Comparison of ENCODE assay signal across 8 cellular contexts in genomic region chr2:199973703-199974102, GRCh38. TPM values are rescaled to one million over a fixed set of nuclear protein-coding genes. Genes with fewer than 3 reads are reported as not detected.
DNase-seq lines count a peak whose midpoint lies in the region; ATAC-seq, FAIRE-seq and TF ChIP-seq lines count a peak whose summit lies in the region.

No MANE protein-coding gene starts in this region.

- DNase-seq in DND-41 (no peak), NAMALWA (ENCODE audit: low spot score) (peak; percentile 21), brain microvascular endothelial cell (no peak), HepG2 (ENCODE audit: low spot score) (peak; percentile 46), KG1 (lab: John Stamatoyannopoulos, UW) (no peak)
- DNase-seq in CD4-positive, alpha-beta memory T cell, result no peak
- DNase-seq in stimulated activated naive CD4-positive, alpha-beta T cell (lab: John Stamatoyannopoulos, UW), result no peak

- H4K20me1 ChIP-seq in DND-41 (ENCODE audit: insufficient read depth, low read length), result no peaks in the 10 kb centered on the region
- no peaks in the 10 kb centered on the region for H4K20me1 ChIP-seq in HepG2 (ENCODE audit: insufficient read depth, low read length)

- FAIRE-seq in HepG2 (lab: Jason Lieb, UNC), result peak; percentile 89

- no peaks in the 10 kb centered on the region for H3K9me3 ChIP-seq in DND-41 (ENCODE audit: insufficient read depth, low read length, severe bottlenecking)
- no peaks in the 10 kb centered on the region for H3K9me3 ChIP-seq in HepG2 (ENCODE audit: low read length)
- no peaks in the 10 kb centered on the region for H3K9me3 ChIP-seq in CD4-positive, alpha-beta memory T cell (ENCODE audit: control insufficient read depth in 1 of 2, low read length in 2 of 2)

- H3K27me3 ChIP-seq in DND-41 (ENCODE audit: insufficient read depth, low read length, poor library complexity), result no peaks in the 10 kb centered on the region
- no peaks in the 10 kb centered on the region for H3K27me3 ChIP-seq in brain microvascular endothelial cell (replicated peaks)
- no peaks in the 10 kb centered on the region for H3K27me3 ChIP-seq in HepG2 (ENCODE audit: control insufficient read depth in 1 of 2, insufficient read depth in 2 of 2, low read length in 2 of 2)
- no peaks in the 10 kb centered on the region for H3K27me3 ChIP-seq in CD4-positive, alpha-beta memory T cell (ENCODE audit: insufficient read depth, low read length)

- no peak overlapping the region for H3K4me3 Mint-ChIP-seq in CD4-positive, alpha-beta memory T cell

- intact Hi-C loops in HepG2 (cut with micrococcal nuclease; ENCODE audit: unreplicated experiment), result loop anchor here (1.0 to 10.0 kb wide), 4 partner anchors 537 to 761 kb away; partner anchors contain the start of gene KCTD18
- intact Hi-C loops in CD4-positive, alpha-beta memory T cell (cut with micrococcal nuclease), result no loop called here

- H2AFZ ChIP-seq in DND-41 (ENCODE audit: low read depth, low read length) (no peak overlapping the region), HepG2 (ENCODE audit: low read length) (no peak overlapping the region)

- POLR2A ChIA-PET in HepG2 (lab: Yijun Ruan, JAX), result interaction anchor here (0.8 kb wide), 1 partner anchor 537 kb away, joined by 3 read pairs; the partner anchor contains the start of gene KCTD18
- POLR2A ChIA-PET in CD4-positive, alpha-beta memory T cell (lab: Charles Lee; ENCODE audit: partially characterized antibody), result no interaction called here

- TF ChIP-seq EP300 in HepG2 (IDR thresholded peaks at IDR 0.05; ENCODE audit: low read depth in 2 of 2, low read length in 2 of 2) (no peak), HepG2 (CRISPR knock-in tag; IDR thresholded peaks at IDR 0.05; ENCODE audit: borderline replicate concordance) (no peak)

- H3K27ac Mint-ChIP-seq in CD4-positive, alpha-beta memory T cell, result no peak overlapping the region

- TF ChIP-seq CTCF in DND-41 (IDR thresholded peaks at IDR 0.05; ENCODE audit: borderline replicate concordance, extremely low read depth, low read length, poor library complexity, severe bottlenecking), result peak; percentile 60
- TF ChIP-seq CTCF in brain microvascular endothelial cell (IDR thresholded peaks at IDR 0.05; ENCODE audit: low read depth, low read length, missing control alignments), result peak; percentile 40
- TF ChIP-seq CTCF in HepG2 (CRISPR knock-in tag; IDR thresholded peaks at IDR 0.05), result peak; percentile 83

- peaks cover 0 to 4% (median 0%) of the 10 kb centered on the region in 8 donors for H3K9me3 Mint-ChIP-seq in CD4-positive, alpha-beta memory T cell

- H3K79me2 ChIP-seq in DND-41 (ENCODE audit: insufficient read depth, low read length) (no peaks in the 10 kb centered on the region), HepG2 (ENCODE audit: insufficient read depth, low read length) (no peaks in the 10 kb centered on the region)

- H3K4me1 Mint-ChIP-seq in CD4-positive, alpha-beta memory T cell, result no peaks in the 10 kb centered on the region

- in situ Hi-C loops in brain microvascular endothelial cell (cut with HindIII; ENCODE audit: low pct_ligation_motif_present, low sequenced_read_pairs), result no loop called here
- in situ Hi-C loops in HepG2 (cut with HindIII; ENCODE audit: extremely low pct_ligation_motif_present, low pct_unique_long_range_greater_than_20kb), result loop anchor here (10.0 to 25.0 kb wide), 3 partner anchors 511 to 839 kb away; partner anchors contain the start of gene BZW1

- H3K4me3 ChIP-seq in DND-41 (ENCODE audit: low read depth in 1 of 2, low read length in 2 of 2), result no peak overlapping the region
- H3K4me3 ChIP-seq in brain microvascular endothelial cell (ENCODE audit: low read depth, low read length), result no peak overlapping the region
- no peak overlapping the region for H3K4me3 ChIP-seq in HepG2 (replicated peaks in 1 of 3; ENCODE audit: insufficient read depth in 1 of 3, low read depth in 2 of 3, low read length in 3 of 3)
- H3K4me3 ChIP-seq in CD4-positive, alpha-beta memory T cell (ENCODE audit: low read length in 2 of 2), result no peak overlapping the region

- H3K4me2 ChIP-seq in DND-41 (ENCODE audit: insufficient read depth, low read length) (no peak overlapping the region), HepG2 (ENCODE audit: low read depth, low read length) (no peak overlapping the region)

- H3K27ac ChIP-seq in DND-41 (ENCODE audit: low read length) (no peak overlapping the region), brain microvascular endothelial cell (no peak overlapping the region), HepG2 (ENCODE audit: extremely low read length, insufficient read depth, low read length) (no peak overlapping the region)
- no peak overlapping the region for H3K27ac ChIP-seq in CD4-positive, alpha-beta memory T cell (ENCODE audit: low read depth, low read length)

- no peaks in the 10 kb centered on the region for H3K4me1 ChIP-seq in DND-41 (ENCODE audit: insufficient read depth, low read length)
- H3K4me1 ChIP-seq in HepG2 (ENCODE audit: insufficient read depth, low read length), result peaks cover 26% of the 10 kb centered on the region
- no peaks in the 10 kb centered on the region for H3K4me1 ChIP-seq in CD4-positive, alpha-beta memory T cell (ENCODE audit: insufficient read depth, low read length)

- 36% methylated on average over 2 of the region's 2 CpGs for WGBS in HepG2 (ENCODE audit: low lambda C conversion rate)

- peaks cover 3 to 4% of the 10 kb centered on the region in 2 donors for H3K36me3 Mint-ChIP-seq in CD4-positive, alpha-beta memory T cell

- TF ChIP-seq RAD21 in HepG2 (CRISPR knock-in tag; IDR thresholded peaks at IDR 0.05), result peak; percentile 71

- CTCF ChIA-PET in HepG2 (lab: Yijun Ruan, JAX; ENCODE audit: low intra/inter-chr PET ratio, low total read pairs), result interaction anchor here (1.2 to 1.7 kb wide), 3 partner anchors 508 to 729 kb away, joined by 5 to 9 read pairs (median 7); partner anchors contain the start of gene KCTD18
- CTCF ChIA-PET in CD4-positive, alpha-beta memory T cell (lab: Charles Lee; ENCODE audit: partially characterized antibody), result interaction anchor here (0.7 to 1.8 kb wide), 9 partner anchors 12 to 510 kb away, joined by 3 to 6 read pairs (median 4); no protein-coding TSS in a partner anchor

- H3K36me3 ChIP-seq in DND-41 (ENCODE audit: insufficient read depth, low read length) (no peaks in the 10 kb centered on the region), brain microvascular endothelial cell (replicated peaks) (no peaks in the 10 kb centered on the region), HepG2 (replicated peaks in 1 of 2; ENCODE audit: control insufficient read depth in 1 of 2, insufficient read depth in 2 of 2, low read length in 2 of 2) (no peaks in the 10 kb centered on the region)
- no peaks in the 10 kb centered on the region for H3K36me3 ChIP-seq in CD4-positive, alpha-beta memory T cell (ENCODE audit: insufficient read depth, low read length)

- BruUV-seq in HepG2 (replicated peaks; lab: Mats Ljungman, UMichigan), result no TSS peak

- H3K9ac ChIP-seq in DND-41 (ENCODE audit: low read depth, low read length) (no peak overlapping the region), HepG2 (ENCODE audit: insufficient read depth, low read depth, low read length) (no peak overlapping the region)

- no peaks in the 10 kb centered on the region for H3K27me3 Mint-ChIP-seq in CD4-positive, alpha-beta memory T cell

- no peak for TF ChIP-seq POLR2A in HepG2 (IDR thresholded peaks at IDR 0.05; ENCODE audit: insufficient read depth in 1 of 2, low read depth in 2 of 2, low read length in 2 of 2)

- ATAC-seq in DND-41 (ENCODE audit: insufficient read depth, low read depth) (peak; percentile 44; the same call in 1 of the 3 replicates), HepG2 (peak; percentile 79), HG03469 (IDR thresholded peaks at IDR 0.05; ENCODE audit: unreplicated experiment) (no peak)

RNA-seq across cellular contexts. Expression of gene MAIP1, which starts 18.3 kb away (rescaled TPM):
- 72.9 and 90.9 TPM in 2 replicates for total RNA-seq in HepG2 (2016; rRNA removed; fragmentation: Illumina TruSeq; extraction: Trizol)
- total RNA-seq in HepG2 (2016; cell fraction: cytosol; rRNA removed; fragmentation: Illumina TruSeq; extraction: Trizol; ENCODE audit: low read depth), result 25.5 and 35.2 TPM in 2 replicates
- total RNA-seq in HepG2 (2016; cell fraction: insoluble cytoplasmic fraction; rRNA removed; fragmentation: Illumina TruSeq; extraction: Trizol), result 69.4 and 92.2 TPM in 2 replicates
- total RNA-seq in HepG2 (2016; cell fraction: membrane; rRNA removed; fragmentation: Illumina TruSeq; extraction: Trizol), result 30.3 and 34.9 TPM in 2 replicates
- total RNA-seq in HepG2 (2016; cell fraction: nucleus; rRNA removed; fragmentation: Illumina TruSeq; extraction: Trizol), result 42.6 and 48.2 TPM in 2 replicates
- polyA plus RNA-seq in HepG2 (2011; rRNA removed), result 21.7 and 22.3 TPM in 2 replicates
- polyA plus RNA-seq in HepG2 (2011; cell fraction: cytosol; rRNA removed), result 15.8 and 20.9 TPM in 2 replicates
- 11.6 and 12.2 TPM in 2 replicates for polyA plus RNA-seq in HepG2 (2011; cell fraction: nucleus; rRNA removed)
- 28.4 and 34.4 TPM in 2 replicates for polyA plus RNA-seq in HepG2 (2012)
- 20.6 and 23.8 TPM in 2 replicates for polyA plus RNA-seq in HepG2 (2016; cell fraction: cytosol; fragmentation: Illumina TruSeq; extraction: Trizol; ENCODE audit: low read depth)
- polyA plus RNA-seq in HepG2 (2016; cell fraction: insoluble cytoplasmic fraction; fragmentation: Illumina TruSeq; extraction: Trizol; ENCODE audit: low read depth), result 91.3 and 92.9 TPM in 2 replicates
- 26.4 TPM in 2 replicates for polyA plus RNA-seq in HepG2 (2016; cell fraction: membrane; fragmentation: Illumina TruSeq; extraction: Trizol; ENCODE audit: low read depth)
- polyA plus RNA-seq in HepG2 (2016; cell fraction: nucleus; fragmentation: Illumina TruSeq; extraction: Trizol; ENCODE audit: insufficient read depth, low read depth), result 43.8 and 45.2 TPM in 2 replicates
- 13.0 and 31.5 TPM in 2 replicates for polyA minus RNA-seq in HepG2 (2011; rRNA and poly(A)+ RNA removed; ENCODE audit: low replicate concordance)
- polyA minus RNA-seq in HepG2 (2011; cell fraction: cytosol; rRNA and poly(A)+ RNA removed), result 23.0 and 28.8 TPM in 2 replicates
- polyA minus RNA-seq in HepG2 (2011; cell fraction: nucleus; rRNA and poly(A)+ RNA removed), result 37.3 and 46.0 TPM in 2 replicates
- total RNA-seq in CD4-positive, alpha-beta memory T cell, result 10 to 100 TPM; 13.1 to 15.9 TPM
- polyA plus RNA-seq in CD4-positive, alpha-beta memory T cell, result 10 to 100 TPM; 12.5 to 15.9 TPM

RNA-seq across cellular contexts. Expression of gene TYW5, which starts 18.4 kb away (rescaled TPM):
- total RNA-seq in HepG2 (2016; rRNA removed; fragmentation: Illumina TruSeq; extraction: Trizol), result 14.6 and 14.8 TPM in 2 replicates
- 4.4 and 5.2 TPM in 2 replicates for total RNA-seq in HepG2 (2016; cell fraction: cytosol; rRNA removed; fragmentation: Illumina TruSeq; extraction: Trizol; ENCODE audit: low read depth)
- 14.9 and 15.5 TPM in 2 replicates for total RNA-seq in HepG2 (2016; cell fraction: insoluble cytoplasmic fraction; rRNA removed; fragmentation: Illumina TruSeq; extraction: Trizol)
- total RNA-seq in HepG2 (2016; cell fraction: membrane; rRNA removed; fragmentation: Illumina TruSeq; extraction: Trizol), result 7.5 and 7.6 TPM in 2 replicates
- total RNA-seq in HepG2 (2016; cell fraction: nucleus; rRNA removed; fragmentation: Illumina TruSeq; extraction: Trizol), result 26.3 and 29.2 TPM in 2 replicates
- 6.3 and 8.3 TPM in 2 replicates for polyA plus RNA-seq in HepG2 (2011; rRNA removed)
- 2.2 and 3.6 TPM in 2 replicates for polyA plus RNA-seq in HepG2 (2011; cell fraction: cytosol; rRNA removed)
- 8.5 and 12.4 TPM in 2 replicates for polyA plus RNA-seq in HepG2 (2011; cell fraction: nucleus; rRNA removed)
- polyA plus RNA-seq in HepG2 (2012), result 7.4 and 8.7 TPM in 2 replicates
- polyA plus RNA-seq in HepG2 (2016; cell fraction: cytosol; fragmentation: Illumina TruSeq; extraction: Trizol; ENCODE audit: low read depth), result 2.6 and 3.2 TPM in 2 replicates
- polyA plus RNA-seq in HepG2 (2016; cell fraction: insoluble cytoplasmic fraction; fragmentation: Illumina TruSeq; extraction: Trizol; ENCODE audit: low read depth), result 11.6 and 12.8 TPM in 2 replicates
- polyA plus RNA-seq in HepG2 (2016; cell fraction: membrane; fragmentation: Illumina TruSeq; extraction: Trizol; ENCODE audit: low read depth), result 5.4 and 5.6 TPM in 2 replicates
- 25.9 and 28.2 TPM in 2 replicates for polyA plus RNA-seq in HepG2 (2016; cell fraction: nucleus; fragmentation: Illumina TruSeq; extraction: Trizol; ENCODE audit: insufficient read depth, low read depth)
- polyA minus RNA-seq in HepG2 (2011; rRNA and poly(A)+ RNA removed; ENCODE audit: low replicate concordance), result 3.6 and 5.3 TPM in 2 replicates
- 3.2 and 4.1 TPM in 2 replicates for polyA minus RNA-seq in HepG2 (2011; cell fraction: cytosol; rRNA and poly(A)+ RNA removed)
- polyA minus RNA-seq in HepG2 (2011; cell fraction: nucleus; rRNA and poly(A)+ RNA removed), result 45.4 and 49.6 TPM in 2 replicates
- 10 to 100 TPM; 11.0 to 11.6 TPM for total RNA-seq in CD4-positive, alpha-beta memory T cell
- polyA plus RNA-seq in CD4-positive, alpha-beta memory T cell, result 1 to 10 TPM; 4.0 to 4.7 TPM

Comparison
In these comparisons a context has a peak if more than half of its experiments do, and no peak if none do; other contexts are left out.
1. DNase-seq: peak in NAMALWA (single experiment) and HepG2 (single experiment); none in DND-41 (single experiment), brain microvascular endothelial cell (single experiment), KG1 (single experiment), CD4-positive, alpha-beta memory T cell (0 of 5) and stimulated activated naive CD4-positive, alpha-beta T cell (0 of 6).
2. Peak in every context shown above with its lines, with median percentiles within 50 percentile points of each other: CTCF ChIP-seq.